17 cellular contexts compared by ENCODE assay signal in the genomic region with DNA sequence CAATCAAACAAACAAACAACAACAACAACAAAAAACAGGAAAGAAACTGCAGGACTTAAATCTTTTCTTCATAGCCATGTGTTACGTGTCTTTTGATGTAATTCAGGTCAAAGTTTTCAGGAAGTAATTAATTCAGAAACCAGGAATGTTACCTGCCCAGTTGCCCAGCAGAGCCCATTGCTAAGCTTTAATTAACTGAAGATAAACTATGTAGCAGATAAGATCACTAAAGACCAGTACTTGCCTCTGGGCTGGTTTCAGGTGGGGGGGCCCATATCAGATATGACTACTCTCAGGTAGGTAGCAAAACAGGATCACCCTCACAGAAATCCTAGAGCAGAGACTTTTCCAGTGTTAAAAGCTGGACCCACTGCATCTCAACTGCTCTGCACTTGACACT.
"Had no signal": no experiment of that assay in that cellular context is flagged by ENCODE, and none has a peak within 500 bp of the region (broad histone marks: within the 10 kb centered on the region; RNA-seq: fewer than 3 reads in every experiment).

No MANE protein-coding gene starts in this region.

- DNase-seq: cerebellar nuclear complex; dermis blood vessel endothelial cell; effector CD4-positive, alpha-beta T cell; endodermal cell; erythroblast; foreskin keratinocyte; head of caudate nucleus; hippocampal formation; left cardiac atrium; naive thymus-derived CD4-positive, alpha-beta T cell; nephron progenitor cell; sigmoid colon; stimulated activated CD4-positive, alpha-beta T cell treated with anti-CD3 and anti-CD28 coated beads, Interleukin-12 subunit alpha, Interleukin-12 subunit beta, amount 100 ng/mL, for 4 hours; stimulated activated naive CD4-positive, alpha-beta T cell; stomach; substantia nigra; transverse colon had no signal

- ATAC-seq: foreskin keratinocyte; left cardiac atrium; naive thymus-derived CD4-positive, alpha-beta T cell had no signal
